Comparison of ENCODE assay signal across 9 cellular contexts in the genomic region with DNA sequence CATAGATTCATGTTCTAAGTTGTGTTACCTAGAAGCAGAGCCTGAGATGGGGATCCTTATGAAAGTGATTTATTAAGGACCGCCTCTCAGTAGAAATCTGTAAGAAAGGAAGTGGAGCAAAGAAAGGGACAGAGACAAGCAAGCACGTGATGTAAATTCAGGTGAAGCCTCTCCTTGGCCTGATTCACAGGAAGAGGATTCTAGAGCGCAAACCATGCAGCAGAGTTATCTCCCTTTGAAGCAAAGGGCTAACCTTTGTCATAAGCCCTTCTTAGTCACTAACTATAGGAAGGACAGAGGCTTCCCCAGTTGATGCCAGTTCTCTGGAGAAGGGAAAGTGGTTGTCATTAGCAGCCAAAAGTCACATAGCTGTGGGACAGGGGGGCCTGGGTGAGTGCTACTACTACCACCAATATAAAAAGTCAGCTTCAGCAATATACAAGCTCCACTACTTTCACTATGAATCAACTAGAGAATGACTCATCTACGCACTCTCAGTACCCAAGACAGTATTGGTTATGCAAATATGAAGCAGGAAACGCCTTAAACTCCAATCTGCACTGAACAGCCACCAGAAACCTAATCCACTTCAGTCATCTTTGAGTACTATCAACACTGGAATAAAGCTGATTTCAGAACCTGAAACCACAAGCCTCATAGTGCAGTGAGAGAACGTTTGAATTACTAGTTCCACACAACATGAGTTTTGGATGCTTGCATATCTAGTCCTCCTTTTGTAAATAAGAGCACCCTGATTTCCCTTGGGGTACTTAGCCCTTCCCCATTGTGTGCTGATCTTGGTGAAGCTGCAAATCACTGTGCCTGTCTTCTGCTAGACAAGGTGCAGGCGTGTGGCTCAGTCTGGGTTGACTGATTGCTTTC.
DNase-seq lines count a peak whose midpoint lies in the region; ATAC-seq and TF ChIP-seq lines count a peak whose summit lies in the region.
"Had no signal": no experiment of that assay in that cellular context is flagged by ENCODE, and none has a peak within 500 bp of the region (broad histone marks: within the 10 kb centered on the region; RNA-seq: fewer than 3 reads in every experiment).

No MANE protein-coding gene starts in this region.

- no peaks in the 10 kb centered on the region for H3K36me3 Mint-ChIP-seq in central memory CD8-positive, alpha-beta T cell (ENCODE audit: insufficient read depth)

- no peak overlapping the region for H3K27ac ChIP-seq in coronary artery

- peak; percentile 99 for ATAC-seq in GM19023 (IDR thresholded peaks at IDR 0.05; ENCODE audit: unreplicated experiment)
- ATAC-seq in HG03060 (IDR thresholded peaks at IDR 0.05; ENCODE audit: low read depth, unreplicated experiment) = peak; percentile 100
- peak; percentile 60 for ATAC-seq in central memory CD8-positive, alpha-beta T cell (replicated peaks; ENCODE audit: extremely low read depth, poor library complexity, severe bottlenecking)

- H3K27me3 Mint-ChIP-seq in central memory CD8-positive, alpha-beta T cell = no peaks in the 10 kb centered on the region

- no peak overlapping the region for H3K27ac Mint-ChIP-seq in central memory CD8-positive, alpha-beta T cell (ENCODE audit: low read depth)

- TF ChIP-seq CTCF in coronary artery (IDR thresholded peaks at IDR 0.05) = no peak

- no peak overlapping the region for H3K4me3 ChIP-seq in coronary artery

- DNase-seq in COLO668 (lab: John Stamatoyannopoulos, UW; ENCODE audit: unreplicated experiment) (peak; percentile 24), NOMO-1 treated with DMSO at 0.1 percent for 48 hours (lab: John Stamatoyannopoulos, UW; ENCODE audit: unreplicated experiment) (peak; percentile 91), NCI-H1930 (lab: John Stamatoyannopoulos, UW) (no peak), coronary artery (ENCODE audit: low spot score) (no peak)
- no peak for DNase-seq in central memory CD8-positive, alpha-beta T cell (ENCODE audit: low spot score in 2 of 2)
- peak; percentile 8 for DNase-seq in stimulated activated CD4-positive, alpha-beta T cell treated with anti-CD3 and anti-CD28 coated beads, Interleukin-1b, Interleukin-23, amount 100 ng/mL, for 48 hours

- no peaks in the 10 kb centered on the region for H3K4me1 Mint-ChIP-seq in central memory CD8-positive, alpha-beta T cell

- no peak overlapping the region for H3K4me3 Mint-ChIP-seq in central memory CD8-positive, alpha-beta T cell
- H3K4me3 Mint-ChIP-seq: nephron had no signal

- H3K9me3 Mint-ChIP-seq in central memory CD8-positive, alpha-beta T cell = peaks cover 6% of the 10 kb centered on the region

Comparison
In these comparisons a context has a peak if more than half of its experiments do, and no peak if none do; other contexts are left out.
1. DNase-seq: peak in COLO668 (single experiment), NOMO-1 treated with DMSO at 0.1 percent for 48 hours (single experiment) and stimulated activated CD4-positive, alpha-beta T cell treated with anti-CD3 and anti-CD28 coated beads, Interleukin-1b, Interleukin-23, amount 100 ng/mL, for 48 hours (single experiment); none in central memory CD8-positive, alpha-beta T cell (0 of 2), NCI-H1930 (0 of 2) and coronary artery (single experiment).
2. Peak in every context shown above with its lines, with median percentiles within 50 percentile points of each other: ATAC-seq.